Comparison of ENCODE assay signal across 9 cellular contexts in genomic region chr9:131657031-131657377, GRCh38.
A peak's percentile ranks its signal among the peaks of the same experiment; 100 is the strongest.
DNase-seq lines count a peak whose midpoint lies in the region; ATAC-seq and TF ChIP-seq lines count a peak whose summit lies in the region.
"Had no signal": no experiment of that assay in that cellular context is flagged by ENCODE, and none has a peak within 500 bp of the region (broad histone marks: within the 10 kb centered on the region; RNA-seq: fewer than 3 reads in every experiment).

No MANE protein-coding gene starts in this region.

- H3K27me3 ChIP-seq in adrenal gland (no peaks in the 10 kb centered on the region), SJCRH30 (no peaks in the 10 kb centered on the region)

- peak; percentile 15 for ATAC-seq in GM18868 (IDR thresholded peaks at IDR 0.05; ENCODE audit: unreplicated experiment)
- ATAC-seq in HG03108 (IDR thresholded peaks at IDR 0.05; ENCODE audit: unreplicated experiment) = peak; percentile 31
- ATAC-seq: HCT116 had no signal

- H3K36me3 ChIP-seq in adrenal gland (replicated peaks in 1 of 2) (no peaks in the 10 kb centered on the region), SJCRH30 (no peaks in the 10 kb centered on the region)

- DNase-seq in adrenal gland (no peak), HEK293T (ENCODE audit: extremely low spot score) (no peak), NCI-H1105 treated with DMSO at 0.1 percent for 48 hours (lab: John Stamatoyannopoulos, UW) (no peak), SJCRH30 (no peak), SHP77 treated with DMSO at 0.1 percent for 48 hours (lab: John Stamatoyannopoulos, UW) (no peak)

- POLR2A ChIA-PET in HEK293T (lab: Yijun Ruan, JAX) = no interaction called here

- no peaks in the 10 kb centered on the region for H3K27me3 Mint-ChIP-seq in nephron (ENCODE audit: low read depth)

- H3K4me1 ChIP-seq in adrenal gland (replicated peaks in 1 of 2) = peaks cover 19 to 37% of the 10 kb centered on the region in 2 donors
- peaks cover 17% of the 10 kb centered on the region for H3K4me1 ChIP-seq in SJCRH30

- H3K27ac Mint-ChIP-seq in nephron = peak overlapping the region in 2 of 3 experiments; percentile 23 to 44

- intact Hi-C loops in adrenal gland (cut with DNase I) = no loop called here

- peaks cover 58% of the 10 kb centered on the region for H3K4me1 Mint-ChIP-seq in nephron

- no peak overlapping the region for H3K4me3 ChIP-seq in adrenal gland
- H3K4me3 ChIP-seq in SJCRH30 = no peak overlapping the region

- H3K4me3 Mint-ChIP-seq in nephron = peak overlapping the region in 1 of 3 experiments; percentile 54

- no peaks in the 10 kb centered on the region for H3K36me3 Mint-ChIP-seq in nephron (ENCODE audit: low read depth)

- no peaks in the 10 kb centered on the region for H3K9me3 Mint-ChIP-seq in nephron

- CTCF ChIA-PET in HEK293T (lab: Yijun Ruan, JAX) = no interaction called here

- no peaks in the 10 kb centered on the region for H3K9me3 ChIP-seq in adrenal gland (replicated peaks in 1 of 3)
- no peaks in the 10 kb centered on the region for H3K9me3 ChIP-seq in SJCRH30 (replicated peaks)

- no peak for TF ChIP-seq POLR2A in adrenal gland (IDR thresholded peaks at IDR 0.05)

- peak overlapping the region in 4 of 5 donors; percentile 54 to 84 (median 70) for H3K27ac ChIP-seq in adrenal gland
- no peak overlapping the region for H3K27ac ChIP-seq in SJCRH30

- WGBS in adrenal gland, 4 donors = 80 to 91% (median 83%) methylated on average over 9 of the region's 9 CpGs

- TF ChIP-seq CTCF in adrenal gland (IDR thresholded peaks at IDR 0.05) (no peak), nephron (IDR thresholded peaks at IDR 0.05; ENCODE audit: unreplicated experiment in 3 of 3) (no peak)

TF ChIP-seq in HEK293T, 16 proteins besides CTCF, POLR2A, EP300 and RAD21:
- TF ChIP-seq PKNOX1 (IDR thresholded peaks at IDR 0.05) (no peak), BHLHE40 (IDR thresholded peaks at IDR 0.05; ENCODE audit: borderline replicate concordance) (no peak), L3MBTL2 (conservative IDR thresholded peaks at IDR 0.05) (no peak), SP1 (IDR thresholded peaks at IDR 0.05) (no peak), FOXK2 (IDR thresholded peaks at IDR 0.05) (no peak), LEF1 (IDR thresholded peaks at IDR 0.05; ENCODE audit: borderline replicate concordance) (no peak), NFRKB (IDR thresholded peaks at IDR 0.05) (no peak), FOXM1 (IDR thresholded peaks at IDR 0.05; ENCODE audit: borderline replicate concordance) (no peak), ARNT (IDR thresholded peaks at IDR 0.05) (no peak), ZNF384 (IDR thresholded peaks at IDR 0.05) (no peak), SUZ12 (IDR thresholded peaks at IDR 0.05) (no peak), FOXA1 (IDR thresholded peaks at IDR 0.05) (no peak), ELF4 (IDR thresholded peaks at IDR 0.05) (no peak), HDGF (IDR thresholded peaks at IDR 0.05; ENCODE audit: borderline replicate concordance) (no peak)
